In the genomic region with DNA sequence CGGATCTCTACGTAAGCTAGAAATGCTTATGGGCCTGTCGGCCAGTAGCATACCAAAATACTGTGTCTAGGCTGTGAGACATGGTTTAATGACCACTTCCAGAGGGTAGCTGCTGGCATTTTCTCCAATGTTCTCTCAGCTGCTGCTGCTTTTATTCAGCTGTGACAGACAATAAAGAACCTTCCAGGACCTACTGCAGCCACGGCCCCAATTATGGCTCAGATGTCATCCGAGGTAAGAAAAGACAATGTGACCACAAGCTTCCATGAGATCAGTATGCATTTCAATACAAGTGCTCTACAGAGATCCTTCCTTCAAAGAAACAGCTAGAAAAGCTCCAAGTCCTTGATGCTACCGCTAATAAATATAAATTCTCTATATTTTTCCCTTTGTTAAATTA, we compare ENCODE assay signal across 22 cellular contexts.
"Had no signal": no experiment of that assay in that cellular context is flagged by ENCODE, and none has a peak within 500 bp of the region (broad histone marks: within the 10 kb centered on the region; RNA-seq: fewer than 3 reads in every experiment).

No MANE protein-coding gene starts in this region.

- H3K36me3 ChIP-seq: colonic mucosa, left ventricle myocardium inferior, prostate gland, right lobe of liver, tibial nerve, upper lobe of right lung, vagina had no signal

- H3K27me3 Mint-ChIP-seq: stimulated activated naive B cell treated with anti-CD40 and anti-IgM and Interleukin-4, amounts not matched to agents 10 μg/mL and 1 μg/mL and 100 μg/mL, for 72 hours; stimulated activated naive CD8-positive, alpha-beta T cell treated with anti-CD3 and anti-CD28 coated beads, Interleukin-15, amount 100 ng/mL, for 72 hours had no signal

- ATAC-seq: foreskin keratinocyte; naive thymus-derived CD4-positive, alpha-beta T cell; right lobe of liver; stimulated activated naive B cell treated with anti-CD40 and anti-IgM and Interleukin-4, amounts not matched to agents 10 μg/mL and 1 μg/mL and 100 μg/mL, for 72 hours; stimulated activated naive CD8-positive, alpha-beta T cell treated with anti-CD3 and anti-CD28 coated beads, Interleukin-15, amount 100 ng/mL, for 72 hours; upper lobe of right lung had no signal

- DNase-seq: colonic mucosa; dermis blood vessel endothelial cell; erythroblast; foreskin keratinocyte; immature natural killer cell; left ventricle myocardium inferior; mesenchymal stem cell; midbrain; naive thymus-derived CD4-positive, alpha-beta T cell; right lobe of liver; stimulated activated CD4-positive, alpha-beta T cell treated with anti-CD3 and anti-CD28 coated beads, Interleukin-2, amount 100 ng/mL, for 24 hours; stimulated activated CD4-positive, alpha-beta T cell treated with anti-CD3 and anti-CD28 coated beads, Interleukin-4, amount 100 ng/mL, for 4 hours; stimulated activated naive B cell treated with anti-CD40 and anti-IgM and Interleukin-4, amounts not matched to agents 10 μg/mL and 1 μg/mL and 100 μg/mL, for 72 hours; stimulated activated naive CD8-positive, alpha-beta T cell treated with anti-CD3 and anti-CD28 coated beads, Interleukin-15, amount 100 ng/mL, for 72 hours; testis; upper lobe of right lung had no signal

- H3K4me1 ChIP-seq: colonic mucosa, foreskin keratinocyte, left ventricle myocardium inferior, parathyroid adenoma, prostate gland, right lobe of liver, testis, tibial nerve, upper lobe of right lung, vagina had no signal

- H3K4me3 ChIP-seq: colonic mucosa, left ventricle myocardium inferior, lung, prostate gland, right lobe of liver, testis, tibial nerve, upper lobe of right lung, vagina had no signal

- H2AFZ ChIP-seq: parathyroid adenoma had no signal

- H3K4me1 Mint-ChIP-seq: immature natural killer cell; naive thymus-derived CD4-positive, alpha-beta T cell; stimulated activated naive B cell treated with anti-CD40 and anti-IgM and Interleukin-4, amounts not matched to agents 10 μg/mL and 1 μg/mL and 100 μg/mL, for 72 hours; stimulated activated naive CD8-positive, alpha-beta T cell treated with anti-CD3 and anti-CD28 coated beads, Interleukin-15, amount 100 ng/mL, for 72 hours had no signal

- H3K9ac ChIP-seq: parathyroid adenoma had no signal

- H3K27ac ChIP-seq: colonic mucosa, foreskin keratinocyte, left ventricle myocardium inferior, parathyroid adenoma, prostate gland, right lobe of liver, testis, tibial nerve, upper lobe of right lung, vagina had no signal

- H3K27ac Mint-ChIP-seq: immature natural killer cell; naive thymus-derived CD4-positive, alpha-beta T cell; stimulated activated naive B cell treated with anti-CD40 and anti-IgM and Interleukin-4, amounts not matched to agents 10 μg/mL and 1 μg/mL and 100 μg/mL, for 72 hours; stimulated activated naive CD8-positive, alpha-beta T cell treated with anti-CD3 and anti-CD28 coated beads, Interleukin-15, amount 100 ng/mL, for 72 hours had no signal

- H3K9me3 ChIP-seq: colonic mucosa, prostate gland, right lobe of liver, testis, tibial nerve, upper lobe of right lung, vagina had no signal

- H3K79me2 ChIP-seq: parathyroid adenoma had no signal

- H3K9me3 Mint-ChIP-seq: stimulated activated naive CD8-positive, alpha-beta T cell treated with anti-CD3 and anti-CD28 coated beads, Interleukin-15, amount 100 ng/mL, for 72 hours had no signal

- H3K4me3 Mint-ChIP-seq: immature natural killer cell; naive thymus-derived CD4-positive, alpha-beta T cell; stimulated activated naive B cell treated with anti-CD40 and anti-IgM and Interleukin-4, amounts not matched to agents 10 μg/mL and 1 μg/mL and 100 μg/mL, for 72 hours; stimulated activated naive CD8-positive, alpha-beta T cell treated with anti-CD3 and anti-CD28 coated beads, Interleukin-15, amount 100 ng/mL, for 72 hours had no signal

- FAIRE-seq: keratinocyte had no signal

- H3K27me3 ChIP-seq: colonic mucosa, foreskin keratinocyte, right lobe of liver, testis, tibial nerve, upper lobe of right lung, vagina had no signal

- H3K36me3 Mint-ChIP-seq: immature natural killer cell; naive thymus-derived CD4-positive, alpha-beta T cell; stimulated activated naive B cell treated with anti-CD40 and anti-IgM and Interleukin-4, amounts not matched to agents 10 μg/mL and 1 μg/mL and 100 μg/mL, for 72 hours had no signal
